Comparison of ENCODE assay signal across 2 cellular contexts in genomic region chr3:165883866-165884478, GRCh38.
TF ChIP-seq lines count a peak whose summit lies in the region.

No MANE protein-coding gene starts in this region.

TF ChIP-seq in liver, 16 proteins besides CTCF, POLR2A, EP300 and RAD21 (continued from another document):
- TF ChIP-seq, protein P1, sequence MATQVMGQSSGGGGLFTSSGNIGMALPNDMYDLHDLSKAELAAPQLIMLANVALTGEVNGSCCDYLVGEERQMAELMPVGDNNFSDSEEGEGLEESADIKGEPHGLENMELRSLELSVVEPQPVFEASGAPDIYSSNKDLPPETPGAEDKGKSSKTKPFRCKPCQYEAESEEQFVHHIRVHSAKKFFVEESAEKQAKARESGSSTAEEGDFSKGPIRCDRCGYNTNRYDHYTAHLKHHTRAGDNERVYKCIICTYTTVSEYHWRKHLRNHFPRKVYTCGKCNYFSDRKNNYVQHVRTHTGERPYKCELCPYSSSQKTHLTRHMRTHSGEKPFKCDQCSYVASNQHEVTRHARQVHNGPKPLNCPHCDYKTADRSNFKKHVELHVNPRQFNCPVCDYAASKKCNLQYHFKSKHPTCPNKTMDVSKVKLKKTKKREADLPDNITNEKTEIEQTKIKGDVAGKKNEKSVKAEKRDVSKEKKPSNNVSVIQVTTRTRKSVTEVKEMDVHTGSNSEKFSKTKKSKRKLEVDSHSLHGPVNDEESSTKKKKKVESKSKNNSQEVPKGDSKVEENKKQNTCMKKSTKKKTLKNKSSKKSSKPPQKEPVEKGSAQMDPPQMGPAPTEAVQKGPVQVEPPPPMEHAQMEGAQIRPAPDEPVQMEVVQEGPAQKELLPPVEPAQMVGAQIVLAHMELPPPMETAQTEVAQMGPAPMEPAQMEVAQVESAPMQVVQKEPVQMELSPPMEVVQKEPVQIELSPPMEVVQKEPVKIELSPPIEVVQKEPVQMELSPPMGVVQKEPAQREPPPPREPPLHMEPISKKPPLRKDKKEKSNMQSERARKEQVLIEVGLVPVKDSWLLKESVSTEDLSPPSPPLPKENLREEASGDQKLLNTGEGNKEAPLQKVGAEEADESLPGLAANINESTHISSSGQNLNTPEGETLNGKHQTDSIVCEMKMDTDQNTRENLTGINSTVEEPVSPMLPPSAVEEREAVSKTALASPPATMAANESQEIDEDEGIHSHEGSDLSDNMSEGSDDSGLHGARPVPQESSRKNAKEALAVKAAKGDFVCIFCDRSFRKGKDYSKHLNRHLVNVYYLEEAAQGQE (IDR thresholded peaks at IDR 0.05), result no peak
- no peak for TF ChIP-seq NR2F2 (IDR thresholded peaks at IDR 0.05)
- no peak for TF ChIP-seq HNF4G (IDR thresholded peaks at IDR 0.05)
- TF ChIP-seq FOXA2 (IDR thresholded peaks at IDR 0.05), result no peak
- no peak for TF ChIP-seq ATF3 (IDR thresholded peaks at IDR 0.05)
- no peak for TF ChIP-seq JUND (IDR thresholded peaks at IDR 0.05)
TF ChIP-seq in liver: peak in this region for 0.

TF ChIP-seq in HepG2, 621 proteins besides CTCF, POLR2A, EP300 and RAD21 (continued from another document):
- TF ChIP-seq, protein P2, sequence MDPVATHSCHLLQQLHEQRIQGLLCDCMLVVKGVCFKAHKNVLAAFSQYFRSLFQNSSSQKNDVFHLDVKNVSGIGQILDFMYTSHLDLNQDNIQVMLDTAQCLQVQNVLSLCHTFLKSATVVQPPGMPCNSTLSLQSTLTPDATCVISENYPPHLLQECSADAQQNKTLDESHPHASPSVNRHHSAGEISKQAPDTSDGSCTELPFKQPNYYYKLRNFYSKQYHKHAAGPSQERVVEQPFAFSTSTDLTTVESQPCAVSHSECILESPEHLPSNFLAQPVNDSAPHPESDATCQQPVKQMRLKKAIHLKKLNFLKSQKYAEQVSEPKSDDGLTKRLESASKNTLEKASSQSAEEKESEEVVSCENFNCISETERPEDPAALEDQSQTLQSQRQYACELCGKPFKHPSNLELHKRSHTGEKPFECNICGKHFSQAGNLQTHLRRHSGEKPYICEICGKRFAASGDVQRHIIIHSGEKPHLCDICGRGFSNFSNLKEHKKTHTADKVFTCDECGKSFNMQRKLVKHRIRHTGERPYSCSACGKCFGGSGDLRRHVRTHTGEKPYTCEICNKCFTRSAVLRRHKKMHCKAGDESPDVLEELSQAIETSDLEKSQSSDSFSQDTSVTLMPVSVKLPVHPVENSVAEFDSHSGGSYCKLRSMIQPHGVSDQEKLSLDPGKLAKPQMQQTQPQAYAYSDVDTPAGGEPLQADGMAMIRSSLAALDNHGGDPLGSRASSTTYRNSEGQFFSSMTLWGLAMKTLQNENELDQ (CRISPR knock-in tag; IDR thresholded peaks at IDR 0.05; ENCODE audit: borderline replicate concordance), result no peak
- TF ChIP-seq NBN (conservative IDR thresholded peaks at IDR 0.05) (no peak), ZNF343 (CRISPR knock-in tag; IDR thresholded peaks at IDR 0.05) (no peak)
- TF ChIP-seq, protein P3, sequence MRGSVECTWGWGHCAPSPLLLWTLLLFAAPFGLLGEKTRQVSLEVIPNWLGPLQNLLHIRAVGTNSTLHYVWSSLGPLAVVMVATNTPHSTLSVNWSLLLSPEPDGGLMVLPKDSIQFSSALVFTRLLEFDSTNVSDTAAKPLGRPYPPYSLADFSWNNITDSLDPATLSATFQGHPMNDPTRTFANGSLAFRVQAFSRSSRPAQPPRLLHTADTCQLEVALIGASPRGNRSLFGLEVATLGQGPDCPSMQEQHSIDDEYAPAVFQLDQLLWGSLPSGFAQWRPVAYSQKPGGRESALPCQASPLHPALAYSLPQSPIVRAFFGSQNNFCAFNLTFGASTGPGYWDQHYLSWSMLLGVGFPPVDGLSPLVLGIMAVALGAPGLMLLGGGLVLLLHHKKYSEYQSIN (CRISPR knock-in tag; IDR thresholded peaks at IDR 0.05; ENCODE audit: borderline replicate concordance), result no peak
